ENCODE assay signal across 17 cellular contexts in genomic region chr20:45383131-45383530, GRCh38. TPM values are rescaled to one million over a fixed set of nuclear protein-coding genes. Genes with fewer than 3 reads are reported as not detected.
"Had no signal": no experiment of that assay in that cellular context is flagged by ENCODE, and none has a peak within 500 bp of the region (broad histone marks: within the 10 kb centered on the region; RNA-seq: fewer than 3 reads in every experiment).

No MANE protein-coding gene starts in this region.

- H3K36me3 Mint-ChIP-seq: stimulated activated effector memory CD8-positive, alpha-beta T cell treated with anti-CD3 and anti-CD28 coated beads, Interleukin-12 subunit alpha, Interleukin-12 subunit beta, amount 100 ng/mL, for 72 hours had no signal

- H3K4me1 ChIP-seq: left ventricle myocardium inferior, pancreas had no signal

- DNase-seq: caudate nucleus; hippocampal formation; left ventricle myocardium inferior; mucosa of descending colon; naive thymus-derived CD4-positive, alpha-beta T cell; pancreas; stimulated activated CD4-positive, alpha-beta T cell treated with anti-CD3 and anti-CD28 coated beads, Interleukin-2, amount 100 ng/mL, for 24 hours; T-helper 1 cell; T1000 had no signal

- H3K27me3 Mint-ChIP-seq: memory B cell had no signal

- H3K36me3 ChIP-seq: left ventricle myocardium inferior, pancreas, thoracic aorta had no signal

- H3K4me3 ChIP-seq: left ventricle myocardium inferior, mucosa of descending colon, pancreas, thoracic aorta had no signal

- H3K4me3 Mint-ChIP-seq: activated T-helper 1 cell treated with anti-CD3 and anti-CD28 coated beads, Interleukin-12 subunit alpha, Interleukin-12 subunit beta, Interleukin-2, Interleukin-4 antibody, amounts not matched to agents 30 ng/mL and 10 ng/mL and 1 ng/mL, durations not matched to agents 14 hours and 24 hours and 36 hours; memory B cell; naive thymus-derived CD4-positive, alpha-beta T cell; stimulated activated effector memory CD8-positive, alpha-beta T cell treated with anti-CD3 and anti-CD28 coated beads, Interleukin-12 subunit alpha, Interleukin-12 subunit beta, amount 100 ng/mL, for 72 hours had no signal

- H3K27ac ChIP-seq: left ventricle myocardium inferior, pancreas, thoracic aorta had no signal

- H3K4me1 Mint-ChIP-seq: memory B cell; stimulated activated effector memory CD8-positive, alpha-beta T cell treated with anti-CD3 and anti-CD28 coated beads, Interleukin-12 subunit alpha, Interleukin-12 subunit beta, amount 100 ng/mL, for 72 hours had no signal

- ATAC-seq: activated CD4-positive, CD25-positive, alpha-beta regulatory T cell treated with anti-CD3 and anti-CD28 coated beads, Interleukin-2, amount 50 U/mL, for 24 hours; mucosa of descending colon; naive thymus-derived CD4-positive, alpha-beta T cell; pancreas; sciatic nerve; stimulated activated effector memory CD8-positive, alpha-beta T cell treated with anti-CD3 and anti-CD28 coated beads, Interleukin-12 subunit alpha, Interleukin-12 subunit beta, amount 100 ng/mL, for 72 hours had no signal

- H3K27me3 ChIP-seq: pancreas had no signal

- H3K9me3 ChIP-seq: left ventricle myocardium inferior, mucosa of descending colon, thoracic aorta had no signal

- H3K27ac Mint-ChIP-seq: activated T-helper 1 cell treated with anti-CD3 and anti-CD28 coated beads, Interleukin-12 subunit alpha, Interleukin-12 subunit beta, Interleukin-2, Interleukin-4 antibody, amounts not matched to agents 30 ng/mL and 10 ng/mL and 1 ng/mL, durations not matched to agents 14 hours and 24 hours and 36 hours; memory B cell; naive thymus-derived CD4-positive, alpha-beta T cell; stimulated activated effector memory CD8-positive, alpha-beta T cell treated with anti-CD3 and anti-CD28 coated beads, Interleukin-12 subunit alpha, Interleukin-12 subunit beta, amount 100 ng/mL, for 72 hours had no signal

RNA-seq across cellular contexts. Expression of gene TP53TG5, which starts 5.0 kb away (rescaled TPM):
- total RNA-seq: astrocyte, kidney epithelial cell, sciatic nerve, thoracic aorta had no signal
- polyA plus RNA-seq: pancreas had no signal
